In genomic region chr1:41816061-41816460, GRCh38 we compare ENCODE assay signal across 5 cellular contexts.
"Had no signal": no experiment of that assay in that cellular context is flagged by ENCODE, and none has a peak within 500 bp of the region (broad histone marks: within the 10 kb centered on the region; RNA-seq: fewer than 3 reads in every experiment).

No MANE protein-coding gene starts in this region.

- H3K4me2 ChIP-seq: GM23338 had no signal

- DNase-seq: H9, HCEC 1CT, KBM-7 had no signal

- H3K27ac Mint-ChIP-seq: GM23338, H9 had no signal

- H3K4me3 Mint-ChIP-seq: GM23338, H9, IgD-negative memory B cell had no signal

- H3K4me3 ChIP-seq: GM23338 had no signal

- H3K9me3 Mint-ChIP-seq: GM23338, H9, IgD-negative memory B cell had no signal

- ATAC-seq: GM23338 had no signal

- H3K27me3 Mint-ChIP-seq: IgD-negative memory B cell had no signal

- H2AFZ ChIP-seq: GM23338 had no signal
